In genomic region chr5:94618493-94619328, GRCh38 we compare ENCODE assay signal across 8 cellular contexts. TPM values are rescaled to one million over a fixed set of nuclear protein-coding genes. Genes with fewer than 3 reads are reported as not detected.
A peak's percentile ranks its signal among the peaks of the same experiment; 100 is the strongest.
DNase-seq lines count a peak whose midpoint lies in the region; ATAC-seq, FAIRE-seq and TF ChIP-seq lines count a peak whose summit lies in the region.

Gene KIAA0825, minus strand, starts transcription at chr5:94618604. Its CDS starts 81,478 bp downstream, at chr5:94537126.
Gene SLF1, plus strand, starts transcription at chr5:94618669. Its CDS starts 10,142 bp downstream, at chr5:94628811.

- ATAC-seq in GM18867 (IDR thresholded peaks at IDR 0.05; ENCODE audit: unreplicated experiment) (peak; percentile 99), HG03097 (IDR thresholded peaks at IDR 0.05; ENCODE audit: low FRiP score, unreplicated experiment) (peak; percentile 97)

- H3K4me2 ChIP-seq in mammary epithelial cell (ENCODE audit: insufficient read depth, low read depth, low read length), result peak within 1 kb of the TSS; percentile 95

- peaks cover 70% of the 10 kb centered on the region for H3K79me2 ChIP-seq in mammary epithelial cell (ENCODE audit: insufficient read depth, low read length)

- H3K9ac ChIP-seq in mammary epithelial cell (ENCODE audit: insufficient read depth, low read length), result peak within 1 kb of the TSS; percentile 84

- H3K4me1 ChIP-seq in A673 (ENCODE audit: insufficient read depth, low read length, poor library complexity, severe bottlenecking) (peaks cover 8% of the 10 kb centered on the region), mammary epithelial cell (ENCODE audit: insufficient read depth, low read length) (peaks cover 13% of the 10 kb centered on the region), small intestine (ENCODE audit: control insufficient read depth in 2 of 2, insufficient read depth in 1 of 2, low read depth in 1 of 2, low read length in 1 of 2) (no peaks in the 10 kb centered on the region)

- TF ChIP-seq CTCF in A673 (conservative IDR thresholded peaks at IDR 0.05; ENCODE audit: low read depth, low read length) (no peak), VCaP (conservative IDR thresholded peaks at IDR 0.05) (no peak), mammary epithelial cell (conservative IDR thresholded peaks at IDR 0.05 in 1 of 2, IDR thresholded peaks at IDR 0.05 in 1 of 2; ENCODE audit: extremely low read depth in 1 of 2, insufficient read depth in 1 of 2, low read depth in 1 of 2, low read length in 2 of 2) (no peak)

- H3K4me3 ChIP-seq in A673 (ENCODE audit: low read depth, low read length, poor library complexity, severe bottlenecking) (peak within 1 kb of the TSS; percentile 87), mammary epithelial cell (replicated peaks in 1 of 3; ENCODE audit: insufficient read depth in 1 of 3, low read depth in 2 of 3, low read length in 3 of 3) (peak within 1 kb of the TSS; percentile 59 to 94 (median 59)), small intestine (ENCODE audit: low read depth in 1 of 2, low read length in 2 of 2) (peak within 1 kb of the TSS; percentile 67 to 80)

- H3K27ac ChIP-seq in A673 (ENCODE audit: low read depth, low read length, poor library complexity, severe bottlenecking) (peak within 1 kb of the TSS; percentile 81), VCaP (peak within 1 kb of the TSS; percentile 57), mammary epithelial cell (ENCODE audit: insufficient read depth, low read depth, low read length) (peak within 1 kb of the TSS; percentile 83), small intestine (ENCODE audit: low read depth in 1 of 2, low read length in 1 of 2) (peak within 1 kb of the TSS; percentile 93 to 94)

- dilution Hi-C loops in mammary epithelial cell (cut with HindIII; ENCODE audit: low sequenced_read_pairs), result no loop called here

- H3K36me3 ChIP-seq in A673 (ENCODE audit: insufficient read depth, low read length, poor library complexity, severe bottlenecking) (no peaks in the 10 kb centered on the region), mammary epithelial cell (ENCODE audit: insufficient read depth, low read length) (no peaks in the 10 kb centered on the region), small intestine (ENCODE audit: control insufficient read depth in 2 of 2, insufficient read depth in 2 of 2, low read length in 2 of 2) (no peaks in the 10 kb centered on the region)

- intact Hi-C loops in A673 (cut with micrococcal nuclease; ENCODE audit: unreplicated experiment) (no loop called here), mammary epithelial cell (cut with micrococcal nuclease) (loop anchor here (5.0 to 10.0 kb wide), 5 partner anchors 74 to 1031 kb away; no protein-coding TSS in a partner anchor)

- no TSS peak for BruUV-seq in A673 (replicated peaks; lab: Mats Ljungman, UMichigan)
- no TSS peak for BruUV-seq in mammary epithelial cell (replicated peaks; lab: Mats Ljungman, UMichigan)

- WGBS in mammary epithelial cell (ENCODE audit: low coverage, missing lambda C conversion rate), result 1% methylated on average over 24 of the region's 63 CpGs
- 0% methylated on average over 63 of the region's 63 CpGs for WGBS in small intestine, 3 donors

- in situ Hi-C loops in mammary epithelial cell (cut with MboI; ENCODE audit: low sequenced_read_pairs in 2 of 2), result no loop called here

- no peak for FAIRE-seq in small intestine (lab: Jason Lieb, UNC)

- H3K27me3 ChIP-seq in A673 (replicated peaks; ENCODE audit: insufficient read depth, low read depth, low read length, poor library complexity), result no peaks in the 10 kb centered on the region
- no peaks in the 10 kb centered on the region for H3K27me3 ChIP-seq in mammary epithelial cell (ENCODE audit: insufficient read depth, low read length)
- no peaks in the 10 kb centered on the region for H3K27me3 ChIP-seq in small intestine (ENCODE audit: control insufficient read depth in 2 of 2, insufficient read depth in 2 of 2, low read length in 2 of 2)

- POLR2A ChIA-PET in A673 (lab: Charles Lee; ENCODE audit: low non-redundant PET), result no interaction called here

- peak within 1 kb of the TSS; percentile 97 for H2AFZ ChIP-seq in mammary epithelial cell (ENCODE audit: low read depth, low read length)

- H3K9me3 ChIP-seq in A673 (ENCODE audit: low read depth, low read length, poor library complexity, severe bottlenecking), result no peaks in the 10 kb centered on the region
- no peaks in the 10 kb centered on the region for H3K9me3 ChIP-seq in mammary epithelial cell (replicated peaks; ENCODE audit: insufficient read depth, low read length)
- H3K9me3 ChIP-seq in small intestine (ENCODE audit: control insufficient read depth, low read depth), result no peaks in the 10 kb centered on the region

- CTCF ChIA-PET in A673 (lab: Charles Lee) (no interaction called here), mammary epithelial cell (lab: Charles Lee; ENCODE audit: low non-redundant PET) (interaction anchor here (0.7 to 1.4 kb wide), 2 partner anchors 94 to 448 kb away, joined by 8 read pairs; no protein-coding TSS in a partner anchor)

- H4K20me1 ChIP-seq in mammary epithelial cell (ENCODE audit: insufficient read depth, low read length), result no peaks in the 10 kb centered on the region

- DNase-seq in A673 (ENCODE audit: low spot score) (peak; percentile 93), NCI-H2171 treated with DMSO at 0.1 percent for 48 hours (lab: John Stamatoyannopoulos, UW) (peak; percentile 81), mammary epithelial cell (peak; percentile 90), iPS-NIHi7 (ENCODE audit: extremely low spot score) (peak; percentile 91), small intestine (peak; percentile 89)

RNA-seq across cellular contexts. Expression of gene KIAA0825, which starts in this region (rescaled TPM):
- total RNA-seq in A673 (2021) (1.2 and 1.3 TPM in 2 replicates), mammary epithelial cell (1 to 10 TPM in 1 of 2 donors, under 1 TPM in 1; 0.89 to 9.3 TPM)
- polyA plus RNA-seq in mammary epithelial cell (0.36 TPM), small intestine (under 1 TPM; 0.51 to 0.67 (median 0.54) TPM)
- polyA minus RNA-seq in mammary epithelial cell, result 2.0 TPM

RNA-seq across cellular contexts. Expression of gene SLF1, which starts in this region (rescaled TPM):
- total RNA-seq in A673 (2021) (17.4 and 21.6 TPM in 2 replicates), mammary epithelial cell (1 to 10 TPM; 4.2 to 8.9 TPM)
- polyA plus RNA-seq in mammary epithelial cell (3.4 TPM), small intestine (1 to 10 TPM; 3.3 to 6.9 (median 4.1) TPM)
- 7.6 TPM for polyA minus RNA-seq in mammary epithelial cell

Comparison
In these comparisons a context has a peak if more than half of its experiments do, and no peak if none do; other contexts are left out.
1. Peak in every context shown above with its lines: DNase-seq, ATAC-seq, H3K4me3 ChIP-seq and H3K27ac ChIP-seq.